In genomic region chr2:230865324-230865765, GRCh38 we compare ENCODE assay signal across 8 cellular contexts. TPM values are rescaled to one million over a fixed set of nuclear protein-coding genes. Genes with fewer than 3 reads are reported as not detected.
A peak's percentile ranks its signal among the peaks of the same experiment; 100 is the strongest.
DNase-seq lines count a peak whose midpoint lies in the region; ATAC-seq, FAIRE-seq and TF ChIP-seq lines count a peak whose summit lies in the region.

No MANE protein-coding gene starts in this region.

- H3K9me3 Mint-ChIP-seq in progenitor cell of endocrine pancreas (ENCODE audit: low read depth), result no peaks in the 10 kb centered on the region

- H3K4me3 Mint-ChIP-seq in progenitor cell of endocrine pancreas (ENCODE audit: low read depth), result peak overlapping the region; percentile 95

- TF ChIP-seq POLR2A in esophagus squamous epithelium (IDR thresholded peaks at IDR 0.05) (no peak), H54 (IDR thresholded peaks at IDR 0.05; ENCODE audit: low read depth, low read length) (no peak)

- no peak for FAIRE-seq in H54 (lab: Jason Lieb, UNC)

- no peaks in the 10 kb centered on the region for H3K36me3 Mint-ChIP-seq in progenitor cell of endocrine pancreas (ENCODE audit: insufficient read depth)

- H3K36me3 ChIP-seq in OCI-LY7 (ENCODE audit: insufficient read depth, low read length) (no peaks in the 10 kb centered on the region), esophagus squamous epithelium (no peaks in the 10 kb centered on the region)

- no peak overlapping the region for H2AFZ ChIP-seq in OCI-LY7 (ENCODE audit: low read length)

- H3K4me1 ChIP-seq in OCI-LY7 (ENCODE audit: insufficient read depth, low read length, poor library complexity, severe bottlenecking) (no peaks in the 10 kb centered on the region), esophagus squamous epithelium (peaks cover 20 to 65% (median 30%) of the 10 kb centered on the region in 3 donors)

- POLR2A ChIA-PET in OCI-LY7 (lab: Charles Lee), result no interaction called here

- BruUV-seq in OCI-LY7 (replicated peaks; lab: Mats Ljungman, UMichigan), result no TSS peak

- 2% methylated on average over 7 to 13 of the region's 23 CpGs for WGBS in esophagus squamous epithelium, 2 donors

- no peaks in the 10 kb centered on the region for H4K20me1 ChIP-seq in OCI-LY7 (ENCODE audit: insufficient read depth, low read length)

- ATAC-seq in GM21825 (IDR thresholded peaks at IDR 0.05; ENCODE audit: unreplicated experiment), result no peak

- no peaks in the 10 kb centered on the region for H3K9me3 ChIP-seq in OCI-LY7 (ENCODE audit: low read length)
- H3K9me3 ChIP-seq in esophagus squamous epithelium, result no peaks in the 10 kb centered on the region

- DNase-seq in ELR (ENCODE audit: low read depth), result peak; percentile 27
- no peak for DNase-seq in OCI-LY7 (ENCODE audit: low spot score)
- no peak for DNase-seq in esophagus squamous epithelium (lab: John Stamatoyannopoulos, UW)
- DNase-seq in progenitor cell of endocrine pancreas (ENCODE audit: low spot score, unreplicated experiment), result no peak
- DNase-seq in HuH-7 (ENCODE audit: low spot score), result no peak
- no peak for DNase-seq in HK-2 (ENCODE audit: unreplicated experiment)
- DNase-seq in H54 (ENCODE audit: insufficient read length, low spot score), result no peak

- H3K27me3 Mint-ChIP-seq in progenitor cell of endocrine pancreas, result peaks cover 21% of the 10 kb centered on the region

- H3K4me3 ChIP-seq in OCI-LY7 (ENCODE audit: low read depth, low read length, poor library complexity, severe bottlenecking) (peak overlapping the region; percentile 23), esophagus squamous epithelium (peak overlapping the region; percentile 48 to 82 (median 66))

- peak overlapping the region; percentile 38; the same call in 1 of the 2 replicates for H3K4me2 ChIP-seq in OCI-LY7 (ENCODE audit: low read length)

- H3K79me2 ChIP-seq in OCI-LY7 (ENCODE audit: insufficient read depth, low read depth, low read length), result no peaks in the 10 kb centered on the region

- TF ChIP-seq CTCF in OCI-LY7 (conservative IDR thresholded peaks at IDR 0.05; ENCODE audit: low read length), result no peak
- no peak for TF ChIP-seq CTCF in esophagus squamous epithelium (IDR thresholded peaks at IDR 0.05)
- TF ChIP-seq CTCF in progenitor cell of endocrine pancreas (IDR thresholded peaks at IDR 0.05; ENCODE audit: unreplicated experiment), result no peak

- CTCF ChIA-PET in OCI-LY7 (lab: Charles Lee; ENCODE audit: unreplicated experiment), result no interaction called here

- intact Hi-C loops in OCI-LY7 (cut with micrococcal nuclease; ENCODE audit: unreplicated experiment), result no loop called here
- intact Hi-C loops in esophagus squamous epithelium (cut with DNase I), result no loop called here

- H3K27ac ChIP-seq in OCI-LY7 (ENCODE audit: low read depth, low read length, poor library complexity, severe bottlenecking), result no peak overlapping the region
- H3K27ac ChIP-seq in esophagus squamous epithelium, result peak overlapping the region; percentile 49 to 77 (median 74)

- no peaks in the 10 kb centered on the region for H3K9me2 ChIP-seq in OCI-LY7 (ENCODE audit: insufficient read depth, low read length)

- H3K4me1 Mint-ChIP-seq in progenitor cell of endocrine pancreas (ENCODE audit: low read depth), result peaks cover 30% of the 10 kb centered on the region

- peaks cover 0 to 52% (median 0%) of the 10 kb centered on the region in 4 donors for H3K27me3 ChIP-seq in esophagus squamous epithelium

- peak overlapping the region; percentile 89 for H3K27ac Mint-ChIP-seq in progenitor cell of endocrine pancreas

RNA-seq across cellular contexts. Expression of gene ITM2C, which starts 0.6 kb away (rescaled TPM):
- total RNA-seq in OCI-LY7 (2014; rRNA removed; shearing (Covaris generic)), result not detected in 2 replicates
- total RNA-seq in OCI-LY7 (2022) (not detected in 2 replicates), esophagus squamous epithelium (10 to 100 TPM in 2 of 4 donors, 1 to 10 TPM in 2; 3.8 to 31.9 (median 10.3) TPM), progenitor cell of endocrine pancreas (169 and 174 TPM in 2 replicates)

RNA-seq across cellular contexts. Expression of gene GPR55, which starts 59.7 kb away (rescaled TPM):
- total RNA-seq in OCI-LY7 (2014; rRNA removed; shearing (Covaris generic)), result 0.22 TPM in 1 of 2 replicates, not detected in the other
- total RNA-seq in OCI-LY7 (2022) (not detected in 2 replicates), esophagus squamous epithelium (under 1 TPM; 0.61 to 0.88 (median 0.78) TPM), progenitor cell of endocrine pancreas (not detected in 2 replicates)
